ENCODE assay signal across 9 cellular contexts in genomic region chr6:170152111-170152926, GRCh38.
DNase-seq lines count a peak whose midpoint lies in the region; ATAC-seq and TF ChIP-seq lines count a peak whose summit lies in the region.
"Had no signal": no experiment of that assay in that cellular context is flagged by ENCODE, and none has a peak within 500 bp of the region (broad histone marks: within the 10 kb centered on the region; RNA-seq: fewer than 3 reads in every experiment).

No MANE protein-coding gene starts in this region.

- H3K27me3 ChIP-seq in HUES64 (ENCODE audit: insufficient read depth, low read length) (peaks cover 6% of the 10 kb centered on the region; the same call in 1 of the 2 replicates), smooth muscle cell (ENCODE audit: low read depth) (no peaks in the 10 kb centered on the region)

- H3K4me2 ChIP-seq in smooth muscle cell, result peak overlapping the region; percentile 26

- no peaks in the 10 kb centered on the region for H3K36me3 Mint-ChIP-seq in activated T-cell treated with anti-CD3 and anti-CD28 coated beads, Interleukin-2, amount 50 U/mL, for 24 hours (ENCODE audit: low read depth)

- no peak overlapping the region for H2AFZ ChIP-seq in smooth muscle cell (ENCODE audit: low read depth)

- TF ChIP-seq CTCF in astrocyte of the spinal cord (IDR thresholded peaks at IDR 0.05; ENCODE audit: low read depth, low read length) (no peak), smooth muscle cell (IDR thresholded peaks at IDR 0.05; ENCODE audit: borderline replicate concordance, insufficient read depth, poor library complexity, severe bottlenecking) (no peak)

- H3K4me3 ChIP-seq in HUES64 (ENCODE audit: low read length), result no peak overlapping the region
- no peak overlapping the region for H3K4me3 ChIP-seq in astrocyte of the spinal cord (ENCODE audit: low read depth, low read length)
- H3K4me3 ChIP-seq in smooth muscle cell, result no peak overlapping the region

- H3K9me3 ChIP-seq in HUES64 (ENCODE audit: insufficient read depth, low read depth, low read length) (no peaks in the 10 kb centered on the region), smooth muscle cell (replicated peaks; ENCODE audit: low read depth) (no peaks in the 10 kb centered on the region)

- 56% methylated on average over 36 of the region's 36 CpGs for WGBS in HUES64
- 63% methylated on average over 36 of the region's 36 CpGs for WGBS in smooth muscle cell (ENCODE audit: low lambda C conversion rate)

- no peak overlapping the region for H3K4me3 Mint-ChIP-seq in activated T-cell treated with anti-CD3 and anti-CD28 coated beads, Interleukin-2, amount 50 U/mL, for 24 hours

- in situ Hi-C loops in astrocyte of the spinal cord (cut with HindIII; ENCODE audit: low sequenced_read_pairs), result no loop called here

- no peak for ATAC-seq in HG02852 (IDR thresholded peaks at IDR 0.05; ENCODE audit: unreplicated experiment)
- no peak for ATAC-seq in HG03045 (IDR thresholded peaks at IDR 0.05; ENCODE audit: unreplicated experiment)
- no peak for ATAC-seq in HG03442 (IDR thresholded peaks at IDR 0.05; ENCODE audit: unreplicated experiment)

- H3K36me3 ChIP-seq in HUES64 (ENCODE audit: insufficient read depth, low read length) (no peaks in the 10 kb centered on the region), smooth muscle cell (ENCODE audit: low read depth) (no peaks in the 10 kb centered on the region)

- no peak overlapping the region for H3K27ac Mint-ChIP-seq in activated T-cell treated with anti-CD3 and anti-CD28 coated beads, Interleukin-2, amount 50 U/mL, for 24 hours

- peak; percentile 31 for DNase-seq in astrocyte of the spinal cord (ENCODE audit: low read depth, low spot score)
- DNase-seq in inferior parietal cortex (ENCODE audit: extremely low spot score), result peak; percentile 28
- DNase-seq in smooth muscle cell (lab: John Stamatoyannopoulos, UW; ENCODE audit: unreplicated experiment), result no peak
- no peak for DNase-seq in activated T-cell treated with anti-CD3 and anti-CD28 coated beads, Interleukin-2, amount 50 U/mL, for 24 hours

- no peaks in the 10 kb centered on the region for H4K20me1 ChIP-seq in smooth muscle cell (ENCODE audit: low read depth)

- peaks cover 29% of the 10 kb centered on the region for H3K4me1 Mint-ChIP-seq in activated T-cell treated with anti-CD3 and anti-CD28 coated beads, Interleukin-2, amount 50 U/mL, for 24 hours (ENCODE audit: low read depth)

- H3K27me3 Mint-ChIP-seq in activated T-cell treated with anti-CD3 and anti-CD28 coated beads, Interleukin-2, amount 50 U/mL, for 24 hours, result peaks cover 38% of the 10 kb centered on the region

- H3K9ac ChIP-seq in HUES64 (ENCODE audit: low read depth, low read length) (peak overlapping the region; percentile 57; the same call in 1 of the 2 replicates), smooth muscle cell (ENCODE audit: low read depth) (no peak overlapping the region)

- H3K4me1 ChIP-seq in HUES64 (ENCODE audit: insufficient read depth, low read length) (peaks cover 28% of the 10 kb centered on the region), smooth muscle cell (ENCODE audit: low read depth) (peaks cover 17% of the 10 kb centered on the region)

- no peaks in the 10 kb centered on the region for H3K79me2 ChIP-seq in smooth muscle cell (ENCODE audit: low read depth)

- no peaks in the 10 kb centered on the region for H3K9me3 Mint-ChIP-seq in activated T-cell treated with anti-CD3 and anti-CD28 coated beads, Interleukin-2, amount 50 U/mL, for 24 hours

- no peaks in the 10 kb centered on the region for H3F3A ChIP-seq in smooth muscle cell (ENCODE audit: low read depth)

- peak overlapping the region; percentile 84 for H3K27ac ChIP-seq in HUES64 (ENCODE audit: low read depth, low read length)
- H3K27ac ChIP-seq in smooth muscle cell (ENCODE audit: low read depth), result no peak overlapping the region
- H3K27ac ChIP-seq: HL-60 had no signal

Comparison
In these comparisons a context has a peak if more than half of its experiments do, and no peak if none do; other contexts are left out.
1. DNase-seq: peak in astrocyte of the spinal cord (single experiment) and inferior parietal cortex (single experiment); none in smooth muscle cell (single experiment) and activated T-cell treated with anti-CD3 and anti-CD28 coated beads, Interleukin-2, amount 50 U/mL, for 24 hours (single experiment).